Comparison of ENCODE assay signal across 8 cellular contexts in the genomic region with DNA sequence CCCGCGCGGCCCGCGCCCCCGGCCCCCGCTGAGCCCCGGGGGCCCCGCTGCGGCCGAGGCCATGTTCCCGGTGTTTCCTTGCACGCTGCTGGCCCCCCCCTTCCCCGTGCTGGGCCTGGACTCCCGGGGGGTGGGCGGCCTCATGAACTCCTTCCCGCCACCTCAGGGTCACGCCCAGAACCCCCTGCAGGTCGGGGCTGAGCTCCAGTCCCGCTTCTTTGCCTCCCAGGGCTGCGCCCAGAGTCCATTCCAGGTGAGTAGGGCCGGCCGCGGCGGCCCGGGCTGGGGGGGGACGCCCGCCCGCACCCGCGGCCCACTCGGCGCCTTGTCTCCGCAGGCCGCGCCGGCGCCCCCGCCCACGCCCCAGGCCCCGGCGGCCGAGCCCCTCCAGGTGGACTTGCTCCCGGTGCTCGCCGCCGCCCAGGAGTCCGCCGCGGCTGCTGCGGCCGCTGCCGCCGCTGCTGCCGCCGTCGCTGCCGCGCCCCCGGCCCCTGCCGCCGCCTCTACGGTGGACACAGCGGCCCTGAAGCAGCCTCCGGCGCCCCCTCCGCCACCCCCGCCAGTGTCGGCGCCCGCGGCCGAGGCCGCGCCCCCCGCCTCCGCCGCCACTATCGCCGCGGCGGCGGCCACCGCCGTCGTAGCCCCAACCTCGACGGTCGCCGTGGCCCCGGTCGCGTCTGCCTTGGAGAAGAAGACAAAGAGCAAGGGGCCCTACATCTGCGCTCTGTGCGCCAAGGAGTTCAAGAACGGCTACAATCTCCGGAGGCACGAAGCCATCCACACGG. TPM values are rescaled to one million over a fixed set of nuclear protein-coding genes. Genes with fewer than 3 reads are reported as not detected.
DNase-seq lines count a peak whose midpoint lies in the region; ATAC-seq and TF ChIP-seq lines count a peak whose summit lies in the region.

No MANE protein-coding gene starts in this region.

- peak overlapping the region; percentile 98 for H3K27ac ChIP-seq in BLaER1
- H3K27ac ChIP-seq in trophoblast cell (ENCODE audit: low read depth, low read length) = peak overlapping the region; percentile 87

- no peak for ATAC-seq in activated T-helper 17 cell treated with anti-CD3 and anti-CD28 coated beads, Interleukin-2, amount 50 U/mL, for 72 hours (replicated peaks)
- no peak for ATAC-seq in HG02884 (IDR thresholded peaks at IDR 0.05; ENCODE audit: unreplicated experiment)

- peak overlapping the region; percentile 98 for H3K27ac Mint-ChIP-seq in activated T-helper 17 cell treated with anti-CD3 and anti-CD28 coated beads, Interleukin-2, amount 50 U/mL, for 72 hours

- H3K4me3 ChIP-seq in BLaER1 (peak overlapping the region; percentile 83), H7 (ENCODE audit: insufficient read depth, low read depth, low read length) (peak overlapping the region; percentile 86), fibroblast of villous mesenchyme (ENCODE audit: low read depth, low read length) (peak overlapping the region; percentile 68), trophoblast cell (ENCODE audit: low read depth, low read length) (peak overlapping the region; percentile 79)

- peak overlapping the region; percentile 79 for H3K18ac ChIP-seq in trophoblast cell (ENCODE audit: low read length)

- H4K20me1 ChIP-seq in BLaER1 = peaks cover 37% of the 10 kb centered on the region

- peaks cover 24% of the 10 kb centered on the region for H3K79me1 ChIP-seq in trophoblast cell (ENCODE audit: low read length)

- H3K36me3 ChIP-seq in BLaER1 (peaks cover 40% of the 10 kb centered on the region), H7 (replicated peaks; ENCODE audit: control insufficient read depth, insufficient read depth, low read length) (peaks cover 19% of the 10 kb centered on the region), trophoblast cell (ENCODE audit: control insufficient read depth in 1 of 2, insufficient read depth in 2 of 2, low read length in 2 of 2) (peaks cover 41 to 42% of the 10 kb centered on the region in 2 experiments)

- H3K23ac ChIP-seq in trophoblast cell (ENCODE audit: low read length) = no peak overlapping the region

- H2AK5ac ChIP-seq in trophoblast cell (ENCODE audit: low read length) = peak overlapping the region; percentile 70

- peak overlapping the region; percentile 62 for H2AFZ ChIP-seq in trophoblast cell (ENCODE audit: insufficient read depth, low read length, poor library complexity)

- H3K27me3 ChIP-seq in BLaER1 (no peaks in the 10 kb centered on the region), H7 (ENCODE audit: control insufficient read depth, insufficient read depth, low read length) (no peaks in the 10 kb centered on the region), trophoblast cell (ENCODE audit: insufficient read depth, low read length) (no peaks in the 10 kb centered on the region)

- no peaks in the 10 kb centered on the region for H3K9me3 Mint-ChIP-seq in activated T-helper 17 cell treated with anti-CD3 and anti-CD28 coated beads, Interleukin-2, amount 50 U/mL, for 72 hours

- no peak for TF ChIP-seq CTCF in fibroblast of villous mesenchyme (IDR thresholded peaks at IDR 0.05; ENCODE audit: insufficient read depth, low read depth, low read length)

- H4K12ac ChIP-seq in trophoblast cell (ENCODE audit: low read depth, low read length) = peak overlapping the region; percentile 67

- H3K14ac ChIP-seq in trophoblast cell (ENCODE audit: low read length) = peak overlapping the region; percentile 97

- peak overlapping the region; percentile 81 for H2BK120ac ChIP-seq in trophoblast cell (ENCODE audit: insufficient read depth, low read length, poor library complexity)

- peaks cover 80% of the 10 kb centered on the region for H3K36me3 Mint-ChIP-seq in activated T-helper 17 cell treated with anti-CD3 and anti-CD28 coated beads, Interleukin-2, amount 50 U/mL, for 72 hours (ENCODE audit: low read depth)

- H3K27me3 Mint-ChIP-seq in activated T-helper 17 cell treated with anti-CD3 and anti-CD28 coated beads, Interleukin-2, amount 50 U/mL, for 72 hours = no peaks in the 10 kb centered on the region

- DNase-seq in H7 (peak; percentile 89), NCI-H748 treated with DMSO at 0.1 percent for 48 hours (lab: John Stamatoyannopoulos, UW) (peak; percentile 57), fibroblast of villous mesenchyme (ENCODE audit: low read depth) (no peak), trophoblast cell (peak in 1 of 2 donors; percentile 52), iPS-NIHi7 (ENCODE audit: extremely low spot score) (no peak)

- H3K4me3 Mint-ChIP-seq in activated T-helper 17 cell treated with anti-CD3 and anti-CD28 coated beads, Interleukin-2, amount 50 U/mL, for 72 hours = peak overlapping the region; percentile 97

- H2BK12ac ChIP-seq in trophoblast cell (ENCODE audit: low read length) = no peak overlapping the region

- H3K4me1 ChIP-seq in BLaER1 (peaks cover 61% of the 10 kb centered on the region), trophoblast cell (ENCODE audit: control insufficient read depth in 1 of 2, insufficient read depth in 2 of 2, low read length in 2 of 2) (peaks cover 21 to 35% of the 10 kb centered on the region in 2 experiments)

- peak overlapping the region; percentile 87 for H2BK5ac ChIP-seq in trophoblast cell (ENCODE audit: low read depth, low read length, poor library complexity)

- peaks cover 22% of the 10 kb centered on the region for H3K79me2 ChIP-seq in trophoblast cell (ENCODE audit: control insufficient read depth, insufficient read depth, low read length, poor library complexity)

- H3K9ac ChIP-seq in BLaER1 (peak overlapping the region; percentile 98), trophoblast cell (ENCODE audit: low read length) (peak overlapping the region; percentile 48)

- peak overlapping the region; percentile 62 for H3K4ac ChIP-seq in trophoblast cell (ENCODE audit: low read depth, low read length)

- H4K91ac ChIP-seq in trophoblast cell (ENCODE audit: low read depth, low read length) = peak overlapping the region; percentile 91

- H4K8ac ChIP-seq in trophoblast cell (ENCODE audit: low read depth, low read length) = peak overlapping the region; percentile 91

- WGBS in trophoblast cell (ENCODE audit: extremely low coverage, insufficient coverage, insufficient read length) = no CpG with 5 or more reads among the region's 99 CpGs

- H3K4me1 Mint-ChIP-seq in activated T-helper 17 cell treated with anti-CD3 and anti-CD28 coated beads, Interleukin-2, amount 50 U/mL, for 72 hours = peaks cover 31% of the 10 kb centered on the region

- H3K4me2 ChIP-seq in BLaER1 (peak overlapping the region; percentile 99), trophoblast cell (ENCODE audit: low read length) (peak overlapping the region; percentile 52)

- H3K9me3 ChIP-seq in BLaER1 (no peaks in the 10 kb centered on the region), trophoblast cell (ENCODE audit: insufficient read depth, low read depth, low read length) (peaks cover 4% of the 10 kb centered on the region)

RNA-seq across cellular contexts. Expression of gene MAZ, which starts 0.5 kb away (rescaled TPM):
- 496 and 509 TPM in 2 replicates for total RNA-seq in H7 (2014; rRNA removed; shearing (Covaris generic))
- 100 to 1,000 TPM; 239 to 288 TPM for total RNA-seq in activated T-helper 17 cell treated with anti-CD3 and anti-CD28 coated beads, Interleukin-2, amount 50 U/mL, for 72 hours
- total RNA-seq in fibroblast of villous mesenchyme = 166 and 269 TPM in 2 replicates
- 151 and 161 TPM in 2 replicates for polyA plus RNA-seq in trophoblast cell (2013)

RNA-seq across cellular contexts. Expression of gene PRRT2, which starts 5.2 kb away (rescaled TPM):
- 1.8 and 5.6 TPM in 2 replicates for total RNA-seq in H7 (2014; rRNA removed; shearing (Covaris generic))
- total RNA-seq in activated T-helper 17 cell treated with anti-CD3 and anti-CD28 coated beads, Interleukin-2, amount 50 U/mL, for 72 hours = 1 to 10 TPM; 1.2 to 9.1 TPM
- 3.0 and 3.2 TPM in 2 replicates for total RNA-seq in fibroblast of villous mesenchyme
- polyA plus RNA-seq in trophoblast cell (2013) = 3.9 and 4.1 TPM in 2 replicates

RNA-seq across cellular contexts. Expression of gene PAGR1, which starts 9.1 kb away (rescaled TPM):
- 62.1 and 67.1 TPM in 2 replicates for total RNA-seq in H7 (2014; rRNA removed; shearing (Covaris generic))
- total RNA-seq in activated T-helper 17 cell treated with anti-CD3 and anti-CD28 coated beads, Interleukin-2, amount 50 U/mL, for 72 hours = 10 to 100 TPM; 26.8 to 26.9 TPM
- 20.3 and 20.7 TPM in 2 replicates for total RNA-seq in fibroblast of villous mesenchyme
- 33.5 and 34.4 TPM in 2 replicates for polyA plus RNA-seq in trophoblast cell (2013)

RNA-seq across cellular contexts. Expression of gene MVP, which starts 13.4 kb away (rescaled TPM):
- 7.0 and 22.0 TPM in 2 replicates for total RNA-seq in H7 (2014; rRNA removed; shearing (Covaris generic))
- total RNA-seq in activated T-helper 17 cell treated with anti-CD3 and anti-CD28 coated beads, Interleukin-2, amount 50 U/mL, for 72 hours = 100 to 1,000 TPM; 101 to 133 TPM
- total RNA-seq in fibroblast of villous mesenchyme = 211 and 250 TPM in 2 replicates
- polyA plus RNA-seq in trophoblast cell (2013) = 24.4 and 24.5 TPM in 2 replicates

RNA-seq across cellular contexts. Expression of gene KIF22, which starts 16.3 kb away (rescaled TPM):
- 202 and 205 TPM in 2 replicates for total RNA-seq in H7 (2014; rRNA removed; shearing (Covaris generic))
- 100 to 1,000 TPM; 122 to 139 TPM for total RNA-seq in activated T-helper 17 cell treated with anti-CD3 and anti-CD28 coated beads, Interleukin-2, amount 50 U/mL, for 72 hours
- total RNA-seq in fibroblast of villous mesenchyme = 32.5 and 45.3 TPM in 2 replicates
- polyA plus RNA-seq in trophoblast cell (2013) = 75.9 and 76.3 TPM in 2 replicates

Comparison
In these comparisons a context has a peak if more than half of its experiments do, and no peak if none do; other contexts are left out.
1. DNase-seq: peak in H7 (single experiment) and NCI-H748 treated with DMSO at 0.1 percent for 48 hours (single experiment); none in fibroblast of villous mesenchyme (single experiment) and iPS-NIHi7 (single experiment).
2. Peak in every context shown above with its lines, with median percentiles within 50 percentile points of each other: H3K4me3 ChIP-seq.